32 cellular contexts compared by ENCODE assay signal in genomic region chr2:8190279-8190678, GRCh38.
"Had no signal": no experiment of that assay in that cellular context is flagged by ENCODE, and none has a peak within 500 bp of the region (broad histone marks: within the 10 kb centered on the region; RNA-seq: fewer than 3 reads in every experiment).

No MANE protein-coding gene starts in this region.

- ATAC-seq: activated naive CD8-positive, alpha-beta T cell treated with anti-CD3 and anti-CD28 coated beads, Interleukin-2, amount 50 U/mL, for 24 hours; activated T-cell treated with anti-CD3 and anti-CD28 coated beads, Interleukin-2, amount 50 U/mL, for 72 hours; body of pancreas; effector memory CD8-positive, alpha-beta T cell; gastroesophageal sphincter; heart right ventricle had no signal

- H3K27me3 Mint-ChIP-seq: activated naive CD4-positive, alpha-beta T cell treated with anti-CD3 and anti-CD28 coated beads, Interleukin-2, amount 50 U/mL, for 24 hours; activated T-cell treated with anti-CD3 and anti-CD28 coated beads, Interleukin-2, amount 50 U/mL, for 24 hours; effector memory CD8-positive, alpha-beta T cell had no signal

- H3K27me3 ChIP-seq: adrenal gland, body of pancreas, esophagus muscularis mucosa, gastroesophageal sphincter, heart right ventricle had no signal

- DNase-seq: activated CD4-positive, alpha-beta memory T cell treated with anti-CD3 and anti-CD28 coated beads, Interleukin-2, amount 10 ng/mL, durations not matched to agents 7 days and 5 days; activated CD4-positive, alpha-beta T cell treated with anti-CD3 and anti-CD28 coated beads for 1 hour; activated CD4-positive, alpha-beta T cell treated with anti-CD3 and anti-CD28 coated beads for 4 hours; activated CD4-positive, alpha-beta T cell treated with anti-CD3 and anti-CD28 coated beads, Interleukin-2, amount 10 ng/mL, durations not matched to agents 7 days and 5 days; activated CD4-positive, alpha-beta T cell treated with anti-CD3 and anti-CD28 coated beads, Interleukin-2, amount 50 U/mL, for 4 hours; activated CD8-positive, alpha-beta memory T cell treated with anti-CD3 and anti-CD28 coated beads, Interleukin-2, amount 50 U/mL, for 48 hours; activated effector memory CD4-positive, alpha-beta T cell treated with Interleukin-2 at 50 U/mL for 16 hours; activated naive CD4-positive, alpha-beta T cell treated with anti-CD3 and anti-CD28 coated beads for 36 hours; activated naive CD8-positive, alpha-beta T cell treated with anti-CD3 and anti-CD28 coated beads for 36 hours; activated naive CD8-positive, alpha-beta T cell treated with anti-CD3 and anti-CD28 coated beads, Interleukin-2, amount 50 U/mL, for 24 hours; activated T-cell treated with anti-CD3 and anti-CD28 coated beads for 4 hours; activated T-cell treated with anti-CD3 and anti-CD28 coated beads, Interleukin-2, amount 50 U/mL, for 24 hours; activated T-cell treated with anti-CD3 and anti-CD28 coated beads, Interleukin-2, amount 50 U/mL, for 72 hours; adrenal gland; amygdala; aorta; body of pancreas; caudate nucleus; cortex of kidney; dermis blood vessel endothelial cell; effector CD4-positive, alpha-beta T cell; effector memory CD8-positive, alpha-beta T cell; erythroblast; foreskin melanocyte; heart right ventricle; T-helper 1 cell; T-helper 2 cell had no signal

- FAIRE-seq: colon had no signal

- H3K36me3 Mint-ChIP-seq: activated naive CD8-positive, alpha-beta T cell treated with anti-CD3 and anti-CD28 coated beads for 36 hours had no signal

- H3K4me1 Mint-ChIP-seq: activated CD4-positive, alpha-beta memory T cell treated with anti-CD3 and anti-CD28 coated beads, Interleukin-2, amount 10 ng/mL, durations not matched to agents 7 days and 5 days; activated CD4-positive, alpha-beta T cell treated with anti-CD3 and anti-CD28 coated beads, Interleukin-2, amount 10 ng/mL, durations not matched to agents 7 days and 5 days; activated naive CD4-positive, alpha-beta T cell treated with anti-CD3 and anti-CD28 coated beads, Interleukin-2, amount 50 U/mL, for 24 hours; activated naive CD8-positive, alpha-beta T cell treated with anti-CD3 and anti-CD28 coated beads for 36 hours; activated naive CD8-positive, alpha-beta T cell treated with anti-CD3 and anti-CD28 coated beads, Interleukin-2, amount 50 U/mL, for 24 hours had no signal

- H3K9me3 ChIP-seq: adrenal gland, body of pancreas, esophagus muscularis mucosa, gastroesophageal sphincter had no signal

- H3K27ac Mint-ChIP-seq: activated CD4-positive, alpha-beta memory T cell treated with anti-CD3 and anti-CD28 coated beads, Interleukin-2, amount 10 ng/mL, durations not matched to agents 7 days and 5 days; activated CD4-positive, alpha-beta T cell treated with anti-CD3 and anti-CD28 coated beads, Interleukin-2, amount 10 ng/mL, durations not matched to agents 7 days and 5 days; activated naive CD4-positive, alpha-beta T cell treated with anti-CD3 and anti-CD28 coated beads for 36 hours; activated naive CD4-positive, alpha-beta T cell treated with anti-CD3 and anti-CD28 coated beads, Interleukin-2, amount 50 U/mL, for 24 hours; activated naive CD8-positive, alpha-beta T cell treated with anti-CD3 and anti-CD28 coated beads for 36 hours; activated naive CD8-positive, alpha-beta T cell treated with anti-CD3 and anti-CD28 coated beads, Interleukin-2, amount 50 U/mL, for 24 hours; activated T-cell treated with anti-CD3 and anti-CD28 coated beads, Interleukin-2, amount 50 U/mL, for 24 hours; activated T-cell treated with anti-CD3 and anti-CD28 coated beads, Interleukin-2, amount 50 U/mL, for 72 hours; effector memory CD8-positive, alpha-beta T cell; WTC11 had no signal

- H3K27ac ChIP-seq: adrenal gland, body of pancreas, esophagus muscularis mucosa, gastroesophageal sphincter, heart right ventricle had no signal

- H3K4me3 Mint-ChIP-seq: activated CD4-positive, alpha-beta memory T cell treated with anti-CD3 and anti-CD28 coated beads, Interleukin-2, amount 10 ng/mL, durations not matched to agents 7 days and 5 days; activated CD4-positive, alpha-beta T cell treated with anti-CD3 and anti-CD28 coated beads, Interleukin-2, amount 10 ng/mL, durations not matched to agents 7 days and 5 days; activated naive CD4-positive, alpha-beta T cell treated with anti-CD3 and anti-CD28 coated beads for 36 hours; activated naive CD4-positive, alpha-beta T cell treated with anti-CD3 and anti-CD28 coated beads, Interleukin-2, amount 50 U/mL, for 24 hours; activated naive CD8-positive, alpha-beta T cell treated with anti-CD3 and anti-CD28 coated beads for 36 hours; activated naive CD8-positive, alpha-beta T cell treated with anti-CD3 and anti-CD28 coated beads, Interleukin-2, amount 50 U/mL, for 24 hours; activated T-cell treated with anti-CD3 and anti-CD28 coated beads, Interleukin-2, amount 50 U/mL, for 24 hours; activated T-cell treated with anti-CD3 and anti-CD28 coated beads, Interleukin-2, amount 50 U/mL, for 72 hours; effector memory CD8-positive, alpha-beta T cell; WTC11 had no signal

- H3K4me1 ChIP-seq: adrenal gland, body of pancreas had no signal

- H3K9me3 Mint-ChIP-seq: activated CD4-positive, alpha-beta memory T cell treated with anti-CD3 and anti-CD28 coated beads, Interleukin-2, amount 10 ng/mL, durations not matched to agents 7 days and 5 days; activated naive CD4-positive, alpha-beta T cell treated with anti-CD3 and anti-CD28 coated beads for 36 hours; activated naive CD4-positive, alpha-beta T cell treated with anti-CD3 and anti-CD28 coated beads, Interleukin-2, amount 50 U/mL, for 24 hours; activated naive CD8-positive, alpha-beta T cell treated with anti-CD3 and anti-CD28 coated beads for 36 hours; activated T-cell treated with anti-CD3 and anti-CD28 coated beads, Interleukin-2, amount 50 U/mL, for 24 hours; activated T-cell treated with anti-CD3 and anti-CD28 coated beads, Interleukin-2, amount 50 U/mL, for 72 hours; effector memory CD8-positive, alpha-beta T cell had no signal

- H3K4me3 ChIP-seq: adrenal gland, body of pancreas, esophagus muscularis mucosa, gastroesophageal sphincter, heart right ventricle had no signal

- H3K36me3 ChIP-seq: adrenal gland, esophagus muscularis mucosa, gastroesophageal sphincter, heart right ventricle had no signal
